Comparison of ENCODE assay signal across 12 cellular contexts in genomic region chr5:155260798-155261197, GRCh38.
DNase-seq lines count a peak whose midpoint lies in the region; ATAC-seq and TF ChIP-seq lines count a peak whose summit lies in the region.
"Had no signal": no experiment of that assay in that cellular context is flagged by ENCODE, and none has a peak within 500 bp of the region (broad histone marks: within the 10 kb centered on the region; RNA-seq: fewer than 3 reads in every experiment).

No MANE protein-coding gene starts in this region.

- H3K9ac ChIP-seq in Loucy (ENCODE audit: low read depth, low read length, poor library complexity, severe bottlenecking) = peak overlapping the region; percentile 72

- peaks cover under 1% of the 10 kb centered on the region for H3K27me3 Mint-ChIP-seq in neural crest cell (ENCODE audit: low read depth)

- H3K4me2 ChIP-seq in Loucy (ENCODE audit: low read depth, low read length, poor library complexity, severe bottlenecking) = peak overlapping the region; percentile 76

- H2AFZ ChIP-seq in Loucy (ENCODE audit: low read length) = no peak overlapping the region

- 0 out of 2 replicates have a peak, but pooled peaks cover 3% of the 10 kb centered on the region for H3F3A ChIP-seq in Loucy (ENCODE audit: low read depth)

- H3K27ac Mint-ChIP-seq in neural crest cell (ENCODE audit: unreplicated experiment) = no peak overlapping the region
- H3K27ac Mint-ChIP-seq in stimulated activated effector memory CD8-positive, alpha-beta T cell treated with anti-CD3 and anti-CD28 coated beads, Interleukin-12 subunit alpha, Interleukin-12 subunit beta, amount 100 ng/mL, for 72 hours = no peak overlapping the region

- H3K36me3 ChIP-seq in Loucy (ENCODE audit: insufficient read depth, low read length) (no peaks in the 10 kb centered on the region), psoas muscle (ENCODE audit: insufficient read depth in 1 of 2, low read depth in 1 of 2) (no peaks in the 10 kb centered on the region)
- H3K36me3 ChIP-seq: SJSA1 had no signal

- H3K4me3 Mint-ChIP-seq in neural crest cell = no peak overlapping the region
- H3K4me3 Mint-ChIP-seq in stimulated activated effector memory CD8-positive, alpha-beta T cell treated with anti-CD3 and anti-CD28 coated beads, Interleukin-12 subunit alpha, Interleukin-12 subunit beta, amount 100 ng/mL, for 72 hours = no peak overlapping the region

- no peaks in the 10 kb centered on the region for H4K20me1 ChIP-seq in Loucy (ENCODE audit: insufficient read depth, low read length, poor library complexity, severe bottlenecking)

- no peaks in the 10 kb centered on the region for H3K9me3 Mint-ChIP-seq in neural crest cell
- no peaks in the 10 kb centered on the region for H3K9me3 Mint-ChIP-seq in stimulated activated effector memory CD8-positive, alpha-beta T cell treated with anti-CD3 and anti-CD28 coated beads, Interleukin-12 subunit alpha, Interleukin-12 subunit beta, amount 100 ng/mL, for 72 hours

- intact Hi-C loops in psoas muscle (cut with DNase I) = no loop called here

- no peak overlapping the region for H3K27ac ChIP-seq in psoas muscle
- H3K27ac ChIP-seq: 22Rv1, body of pancreas, SJSA1 had no signal

- H3K4me1 Mint-ChIP-seq in neural crest cell = no peaks in the 10 kb centered on the region
- no peaks in the 10 kb centered on the region for H3K4me1 Mint-ChIP-seq in stimulated activated effector memory CD8-positive, alpha-beta T cell treated with anti-CD3 and anti-CD28 coated beads, Interleukin-12 subunit alpha, Interleukin-12 subunit beta, amount 100 ng/mL, for 72 hours

- H3K9me3 ChIP-seq in Loucy (ENCODE audit: insufficient read depth, low read depth, low read length) = no peaks in the 10 kb centered on the region
- no peaks in the 10 kb centered on the region for H3K9me3 ChIP-seq in psoas muscle
- H3K9me3 ChIP-seq: body of pancreas, SJSA1 had no signal

- DNase-seq in DMS153 (lab: John Stamatoyannopoulos, UW) = peak; percentile 7
- DNase-seq in DMS153 treated with DMSO at 0.1 percent for 48 hours (lab: John Stamatoyannopoulos, UW; ENCODE audit: unreplicated experiment) = no peak
- DNase-seq in SKM-1 (lab: John Stamatoyannopoulos, UW; ENCODE audit: unreplicated experiment) = peak; percentile 15
- no peak for DNase-seq in neural crest cell (ENCODE audit: low read depth, low spot score)
- DNase-seq in activated naive CD4-positive, alpha-beta T cell treated with anti-CD3 and anti-CD28 coated beads, Interleukin-2, amount 50 U/mL, for 16 hours = no peak
- DNase-seq in stimulated activated effector memory CD8-positive, alpha-beta T cell treated with anti-CD3 and anti-CD28 coated beads, Interleukin-12 subunit alpha, Interleukin-12 subunit beta, amount 100 ng/mL, for 72 hours (ENCODE audit: low spot score in 2 of 2) = no peak
- no peak for DNase-seq in psoas muscle
- DNase-seq: mesenchymal stem cell had no signal

- H3K27me3 ChIP-seq in Loucy (ENCODE audit: insufficient read depth, low read length, poor library complexity, severe bottlenecking) = no peaks in the 10 kb centered on the region
- H3K27me3 ChIP-seq in psoas muscle (ENCODE audit: insufficient read depth in 3 of 3, low read length in 2 of 3) = no peaks in the 10 kb centered on the region
- H3K27me3 ChIP-seq: body of pancreas, SJSA1 had no signal

- no peak for ATAC-seq in stimulated activated effector memory CD8-positive, alpha-beta T cell treated with anti-CD3 and anti-CD28 coated beads, Interleukin-12 subunit alpha, Interleukin-12 subunit beta, amount 100 ng/mL, for 72 hours
- no peak for ATAC-seq in psoas muscle
- ATAC-seq: body of pancreas had no signal

- TF ChIP-seq CTCF in Loucy (conservative IDR thresholded peaks at IDR 0.05; ENCODE audit: low read length) = peak; percentile 63
- peak; percentile 43 for TF ChIP-seq CTCF in neural crest cell (conservative IDR thresholded peaks at IDR 0.05)
- TF ChIP-seq CTCF in psoas muscle (IDR thresholded peaks at IDR 0.05) = no peak

- WGBS in psoas muscle, 3 donors = 30 to 47% (median 37%) methylated on average over 3 of the region's 3 CpGs

- no peaks in the 10 kb centered on the region for H3K9me2 ChIP-seq in Loucy (replicated peaks; ENCODE audit: low read depth, low read length)

- no peaks in the 10 kb centered on the region for H3K36me3 Mint-ChIP-seq in neural crest cell (ENCODE audit: low read depth)
- H3K36me3 Mint-ChIP-seq in stimulated activated effector memory CD8-positive, alpha-beta T cell treated with anti-CD3 and anti-CD28 coated beads, Interleukin-12 subunit alpha, Interleukin-12 subunit beta, amount 100 ng/mL, for 72 hours = no peaks in the 10 kb centered on the region

- peaks cover 49% of the 10 kb centered on the region for H3K4me1 ChIP-seq in Loucy (ENCODE audit: insufficient read depth, low read length, poor library complexity, severe bottlenecking)
- H3K4me1 ChIP-seq in psoas muscle = no peaks in the 10 kb centered on the region
- H3K4me1 ChIP-seq: body of pancreas, SJSA1 had no signal

- H3K4me3 ChIP-seq in Loucy (ENCODE audit: low read length, poor library complexity, severe bottlenecking) (peak overlapping the region; percentile 61), psoas muscle (no peak overlapping the region)
- H3K4me3 ChIP-seq: body of pancreas, SJSA1 had no signal

- H3K79me2 ChIP-seq in Loucy (ENCODE audit: insufficient read depth, low read length) = no peaks in the 10 kb centered on the region

Comparison
In these comparisons a context has a peak if more than half of its experiments do, and no peak if none do; other contexts are left out.
1. DNase-seq: peak in DMS153 (single experiment) and SKM-1 (single experiment); none in DMS153 treated with DMSO at 0.1 percent for 48 hours (single experiment), neural crest cell (single experiment), activated naive CD4-positive, alpha-beta T cell treated with anti-CD3 and anti-CD28 coated beads, Interleukin-2, amount 50 U/mL, for 16 hours (single experiment), stimulated activated effector memory CD8-positive, alpha-beta T cell treated with anti-CD3 and anti-CD28 coated beads, Interleukin-12 subunit alpha, Interleukin-12 subunit beta, amount 100 ng/mL, for 72 hours (0 of 2) and psoas muscle (0 of 2).